Comparison of ENCODE assay signal across 8 cellular contexts in genomic region chr9:71911061-71911907, GRCh38.
DNase-seq lines count a peak whose midpoint lies in the region; ATAC-seq and TF ChIP-seq lines count a peak whose summit lies in the region.

Gene ABHD17B, minus strand, starts transcription at chr9:71911193. Its CDS starts 36,113 bp downstream, at chr9:71875080.
Gene C9orf85, plus strand, starts transcription at chr9:71911639. Its CDS starts 96 bp downstream, at chr9:71911735.

- H3K4me3 ChIP-seq in HAP-1 (peak within 1 kb of the TSS; percentile 75), MM.1S (ENCODE audit: low read length) (peak within 1 kb of the TSS; percentile 87)

- peaks cover 94% of the 10 kb centered on the region for H3K79me2 ChIP-seq in MM.1S (ENCODE audit: low read length)

- H3K27ac Mint-ChIP-seq in nephron progenitor cell, result peak within 1 kb of the TSS; percentile 100
- H3K27ac Mint-ChIP-seq in stimulated activated naive CD8-positive, alpha-beta T cell treated with anti-CD3 and anti-CD28 coated beads, Interleukin-15, amount 100 ng/mL, for 72 hours, result peak within 1 kb of the TSS; percentile 96 to 99

- H3K4me1 ChIP-seq in ES-I3 (ENCODE audit: insufficient read depth, low read length) (no peaks in the 10 kb centered on the region; the same call in 1 of the 2 replicates), HAP-1 (peaks cover 2% of the 10 kb centered on the region), MM.1S (ENCODE audit: low read length) (peaks cover 15% of the 10 kb centered on the region)

- no peaks in the 10 kb centered on the region for H3K9me3 Mint-ChIP-seq in nephron progenitor cell
- no peaks in the 10 kb centered on the region for H3K9me3 Mint-ChIP-seq in stimulated activated naive CD8-positive, alpha-beta T cell treated with anti-CD3 and anti-CD28 coated beads, Interleukin-15, amount 100 ng/mL, for 72 hours

- H3K27ac ChIP-seq in MM.1S (ENCODE audit: low read length), result peak within 1 kb of the TSS; percentile 82

- DNase-seq in HAP-1 (ENCODE audit: low spot score in 2 of 2) (peak; percentile 99 to 100), MM.1S (peak; percentile 100), SIG-M5 treated with dmso at 0.1 percent for 504 hours (lab: John Stamatoyannopoulos, UW; ENCODE audit: unreplicated experiment) (peak; percentile 97), activated gamma-delta T cell treated with Interleukin-2 at 50 U/mL for 16 hours (peak; percentile 96), fibroblast of the conjunctiva (ENCODE audit: low read depth) (peak; percentile 99), nephron progenitor cell (peak; percentile 98)
- DNase-seq in stimulated activated naive CD8-positive, alpha-beta T cell treated with anti-CD3 and anti-CD28 coated beads, Interleukin-15, amount 100 ng/mL, for 72 hours, result peak; percentile 95 to 98

- peaks cover 20% of the 10 kb centered on the region for H3K36me3 Mint-ChIP-seq in nephron progenitor cell (ENCODE audit: low read depth)

- H3K9ac ChIP-seq in ES-I3 (ENCODE audit: low read depth, low read length), result peak within 1 kb of the TSS; percentile 98
- H3K9ac ChIP-seq in MM.1S (ENCODE audit: low read length), result peak within 1 kb of the TSS; percentile 90

- no peaks in the 10 kb centered on the region for H3K9me2 ChIP-seq in MM.1S (replicated peaks; ENCODE audit: insufficient read depth, low read length)

- H4K20me1 ChIP-seq in MM.1S (ENCODE audit: insufficient read depth, low read length), result peaks cover 8% of the 10 kb centered on the region; the same call in 1 of the 2 replicates

- no peaks in the 10 kb centered on the region for H3K27me3 Mint-ChIP-seq in nephron progenitor cell (ENCODE audit: low read depth, poor library complexity)
- H3K27me3 Mint-ChIP-seq in stimulated activated naive CD8-positive, alpha-beta T cell treated with anti-CD3 and anti-CD28 coated beads, Interleukin-15, amount 100 ng/mL, for 72 hours, result no peaks in the 10 kb centered on the region

- peak within 1 kb of the TSS; percentile 100 for H3K4me3 Mint-ChIP-seq in nephron progenitor cell
- peak within 1 kb of the TSS; percentile 97 to 98 for H3K4me3 Mint-ChIP-seq in stimulated activated naive CD8-positive, alpha-beta T cell treated with anti-CD3 and anti-CD28 coated beads, Interleukin-15, amount 100 ng/mL, for 72 hours

- no peaks in the 10 kb centered on the region for H3K27me3 ChIP-seq in HAP-1 (ENCODE audit: low read depth)
- H3K27me3 ChIP-seq in MM.1S (replicated peaks; ENCODE audit: insufficient read depth, low read length), result no peaks in the 10 kb centered on the region

- peaks cover 11% of the 10 kb centered on the region for H3F3A ChIP-seq in MM.1S (ENCODE audit: insufficient read depth, low read length)

- TF ChIP-seq CTCF in MM.1S (IDR thresholded peaks at IDR 0.05; ENCODE audit: low read length) (no peak), nephron progenitor cell (IDR thresholded peaks at IDR 0.05) (no peak)

- ATAC-seq in stimulated activated naive CD8-positive, alpha-beta T cell treated with anti-CD3 and anti-CD28 coated beads, Interleukin-15, amount 100 ng/mL, for 72 hours, result peak; percentile 95

- H3K36me3 ChIP-seq in ES-I3 (ENCODE audit: insufficient read depth, low read length) (no peaks in the 10 kb centered on the region; the same call in 1 of the 2 replicates), HAP-1 (replicated peaks) (peaks cover 1% of the 10 kb centered on the region), MM.1S (replicated peaks; ENCODE audit: insufficient read depth, low read length) (0 out of 2 replicates have a peak, but pooled peaks cover under 1% of the 10 kb centered on the region)

- peaks cover 59% of the 10 kb centered on the region for H3K4me1 Mint-ChIP-seq in nephron progenitor cell
- peaks cover 69% of the 10 kb centered on the region for H3K4me1 Mint-ChIP-seq in stimulated activated naive CD8-positive, alpha-beta T cell treated with anti-CD3 and anti-CD28 coated beads, Interleukin-15, amount 100 ng/mL, for 72 hours

- peak within 1 kb of the TSS; percentile 92 for H3K4me2 ChIP-seq in MM.1S (ENCODE audit: low read depth, low read length)

- H2AFZ ChIP-seq in MM.1S (ENCODE audit: low read length), result peak within 1 kb of the TSS; percentile 76

- H3K9me3 ChIP-seq in ES-I3 (ENCODE audit: control insufficient read depth, insufficient read depth, low read length) (no peaks in the 10 kb centered on the region), HAP-1 (no peaks in the 10 kb centered on the region), MM.1S (replicated peaks; ENCODE audit: insufficient read depth, low read length) (no peaks in the 10 kb centered on the region)

- in situ Hi-C loops in HAP-1 (cut with MboI; ENCODE audit: low sequenced_read_pairs), result no loop called here

Comparison
In these comparisons a context has a peak if more than half of its experiments do, and no peak if none do; other contexts are left out.
1. Peak in every context shown above with its lines: DNase-seq, ATAC-seq, H3K4me3 ChIP-seq and H3K27ac ChIP-seq.